1 cellular context compared by ENCODE assay signal in the genomic region with DNA sequence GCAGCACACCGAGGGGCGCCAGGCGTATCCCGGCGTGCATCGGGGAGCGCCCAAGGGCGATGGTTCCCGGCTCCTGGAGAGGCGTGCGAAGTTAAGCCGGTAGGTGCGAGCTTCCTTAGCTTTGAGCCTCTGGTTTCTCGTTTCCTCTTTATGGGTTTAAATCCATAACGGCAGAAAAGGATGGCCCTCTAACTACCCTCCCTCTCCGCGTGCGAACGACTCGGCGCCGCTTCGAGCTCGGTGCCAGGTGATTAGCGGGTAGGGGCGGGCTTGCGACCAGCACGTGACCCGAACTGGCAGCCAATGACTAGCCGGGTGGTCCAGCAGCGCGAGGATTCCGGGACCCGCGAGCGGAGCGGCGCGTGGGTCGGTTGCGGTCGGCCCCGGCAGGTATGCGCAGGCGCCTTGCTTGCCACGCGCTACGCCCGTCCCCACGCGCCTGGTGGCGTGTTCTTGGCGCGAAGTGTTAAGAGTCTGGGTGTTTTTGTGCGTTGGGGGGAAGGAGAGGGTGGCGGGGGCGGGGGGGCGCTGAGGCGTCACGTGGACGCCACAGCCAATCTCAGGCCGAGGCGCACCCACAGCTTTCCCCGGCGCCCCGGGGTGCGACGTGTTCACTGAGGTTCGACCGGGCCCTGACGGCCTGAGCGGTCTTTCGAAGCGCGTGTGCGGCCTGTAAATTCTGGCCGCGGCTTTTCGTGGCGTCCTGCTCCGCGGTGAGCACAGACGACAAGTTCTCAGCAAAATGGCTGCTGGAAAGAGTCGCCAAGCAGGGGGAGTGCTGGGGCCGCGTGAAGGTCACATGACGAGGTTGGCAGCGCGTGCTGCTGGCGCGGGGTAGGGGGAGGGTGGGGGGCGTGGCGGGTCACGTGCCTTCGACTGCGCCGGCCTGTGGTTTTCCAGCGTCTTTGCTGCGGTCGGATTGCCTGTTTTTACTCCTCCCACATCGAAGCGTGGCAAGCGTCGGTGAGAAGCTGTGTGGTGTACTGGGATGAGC.
TF ChIP-seq lines count a peak whose summit lies in the region.

No MANE protein-coding gene starts in this region.

TF ChIP-seq in WTC11, 78 proteins besides CTCF, POLR2A, EP300 and RAD21 (continued from another document):
- TF ChIP-seq, protein P1, sequence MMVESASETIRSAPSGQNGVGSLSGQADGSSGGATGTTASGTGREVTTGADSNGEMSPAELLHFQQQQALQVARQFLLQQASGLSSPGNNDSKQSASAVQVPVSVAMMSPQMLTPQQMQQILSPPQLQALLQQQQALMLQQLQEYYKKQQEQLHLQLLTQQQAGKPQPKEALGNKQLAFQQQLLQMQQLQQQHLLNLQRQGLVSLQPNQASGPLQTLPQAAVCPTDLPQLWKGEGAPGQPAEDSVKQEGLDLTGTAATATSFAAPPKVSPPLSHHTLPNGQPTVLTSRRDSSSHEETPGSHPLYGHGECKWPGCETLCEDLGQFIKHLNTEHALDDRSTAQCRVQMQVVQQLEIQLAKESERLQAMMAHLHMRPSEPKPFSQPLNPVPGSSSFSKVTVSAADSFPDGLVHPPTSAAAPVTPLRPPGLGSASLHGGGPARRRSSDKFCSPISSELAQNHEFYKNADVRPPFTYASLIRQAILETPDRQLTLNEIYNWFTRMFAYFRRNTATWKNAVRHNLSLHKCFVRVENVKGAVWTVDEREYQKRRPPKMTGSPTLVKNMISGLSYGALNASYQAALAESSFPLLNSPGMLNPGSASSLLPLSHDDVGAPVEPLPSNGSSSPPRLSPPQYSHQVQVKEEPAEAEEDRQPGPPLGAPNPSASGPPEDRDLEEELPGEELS (CRISPR knock-in tag; IDR thresholded peaks at IDR 0.05): peak; percentile 99
- no peak for TF ChIP-seq PRRX2 (CRISPR knock-in tag; IDR thresholded peaks at IDR 0.05)
- TF ChIP-seq ZNF121 (CRISPR knock-in tag; IDR thresholded peaks at IDR 0.05): peak; percentile 72; the same call in 1 of the 2 replicates
- peak; percentile 54; the same call in 1 of the 2 replicates for TF ChIP-seq CREM (CRISPR knock-in tag; IDR thresholded peaks at IDR 0.05)
